In genomic region chr3:38345879-38346583, GRCh38 we compare ENCODE assay signal across 8 cellular contexts. TPM values are rescaled to one million over a fixed set of nuclear protein-coding genes. Genes with fewer than 3 reads are reported as not detected.
DNase-seq lines count a peak whose midpoint lies in the region; ATAC-seq, FAIRE-seq and TF ChIP-seq lines count a peak whose summit lies in the region.

No MANE protein-coding gene starts in this region.

- in situ Hi-C loops in GM13977 (cut with MboI; ENCODE audit: low pct_unique_long_range_greater_than_20kb, low sequenced_read_pairs, unreplicated experiment) = no loop called here

- no peak overlapping the region for H2BK12ac ChIP-seq in trophoblast cell (ENCODE audit: low read length)

- whole genome bisulfite sequencing in endodermal cell (ENCODE audit: insufficient coverage in 1 of 2, insufficient read length in 1 of 2), 2 experiments = 50 to 100% methylated on average over 2 to 9 of the region's 9 CpGs
- no CpG with 5 or more reads among the region's 9 CpGs for WGBS in trophoblast cell (ENCODE audit: extremely low coverage, insufficient coverage, insufficient read length)

- peak overlapping the region; percentile 17 for H4K8ac ChIP-seq in trophoblast cell (ENCODE audit: low read depth, low read length)

- no peak overlapping the region for H3K27ac Mint-ChIP-seq in endodermal cell

- H3K27me3 Mint-ChIP-seq in endodermal cell (ENCODE audit: insufficient read depth) = peaks cover 23% of the 10 kb centered on the region

- H3K36me3 Mint-ChIP-seq in endodermal cell (ENCODE audit: low read depth) = no peaks in the 10 kb centered on the region

- H2BK120ac ChIP-seq in trophoblast cell (ENCODE audit: insufficient read depth, low read length, poor library complexity) = no peak overlapping the region

- H3K9me3 ChIP-seq in KOPT-K1 (ENCODE audit: insufficient read depth, low read length, poor library complexity, severe bottlenecking) (no peaks in the 10 kb centered on the region), endodermal cell (ENCODE audit: control insufficient read depth, low read length) (peaks cover 17% of the 10 kb centered on the region), trophoblast cell (ENCODE audit: insufficient read depth, low read depth, low read length) (no peaks in the 10 kb centered on the region), BE2C (no peaks in the 10 kb centered on the region)

- no peak overlapping the region for H3K23ac ChIP-seq in trophoblast cell (ENCODE audit: low read length)

- H3K27me3 ChIP-seq in endodermal cell (ENCODE audit: control insufficient read depth, insufficient read depth, low read length, poor library complexity, severe bottlenecking) = peaks cover 8% of the 10 kb centered on the region
- H3K27me3 ChIP-seq in trophoblast cell (ENCODE audit: insufficient read depth, low read length) = no peaks in the 10 kb centered on the region
- no peaks in the 10 kb centered on the region for H3K27me3 ChIP-seq in BE2C

- no peak overlapping the region for H2BK5ac ChIP-seq in trophoblast cell (ENCODE audit: low read depth, low read length, poor library complexity)

- no peak overlapping the region for H3K14ac ChIP-seq in trophoblast cell (ENCODE audit: low read length)

- no peak overlapping the region for H3K4ac ChIP-seq in trophoblast cell (ENCODE audit: low read depth, low read length)

- H3K79me2 ChIP-seq in trophoblast cell (ENCODE audit: control insufficient read depth, insufficient read depth, low read length, poor library complexity) = peaks cover 2% of the 10 kb centered on the region

- H3K9ac ChIP-seq in endodermal cell (ENCODE audit: extremely low read depth, low read length, poor library complexity, severe bottlenecking) = no peak overlapping the region
- peak overlapping the region; percentile 61 for H3K9ac ChIP-seq in trophoblast cell (ENCODE audit: low read length)

- H2AK5ac ChIP-seq in trophoblast cell (ENCODE audit: low read length) = no peak overlapping the region

- FAIRE-seq in GM12892 (lab: Jason Lieb, UNC) = no peak

- peak; percentile 34 for ATAC-seq in GM21447 (IDR thresholded peaks at IDR 0.05; ENCODE audit: unreplicated experiment)

- peaks cover 7% of the 10 kb centered on the region for H3K4me1 Mint-ChIP-seq in endodermal cell

- peak overlapping the region; percentile 79 for H3K4me3 ChIP-seq in endodermal cell (ENCODE audit: low read length)
- no peak overlapping the region for H3K4me3 ChIP-seq in trophoblast cell (ENCODE audit: low read depth, low read length)
- no peak overlapping the region; the same call in 1 of the 2 replicates for H3K4me3 ChIP-seq in BE2C (ENCODE audit: low read depth, low read length)

- H3K4me2 ChIP-seq in trophoblast cell (ENCODE audit: low read length) = peak overlapping the region; percentile 76

- DNase-seq in endodermal cell (peak; percentile 55), trophoblast cell (no peak), NCI-H748 (lab: John Stamatoyannopoulos, UW; ENCODE audit: unreplicated experiment) (no peak), GM12892 (ENCODE audit: insufficient read length) (no peak), BE2C (no peak), GM13977 (ENCODE audit: low spot score) (no peak)

- H4K91ac ChIP-seq in trophoblast cell (ENCODE audit: low read depth, low read length) = no peak overlapping the region

- H3K4me1 ChIP-seq in endodermal cell (ENCODE audit: control insufficient read depth, insufficient read depth, low read length) = no peaks in the 10 kb centered on the region
- H3K4me1 ChIP-seq in trophoblast cell (ENCODE audit: control insufficient read depth in 1 of 2, insufficient read depth in 2 of 2, low read length in 2 of 2) = no peaks in the 10 kb centered on the region
- H3K4me1 ChIP-seq in BE2C = no peaks in the 10 kb centered on the region

- peak overlapping the region; percentile 59 for H4K12ac ChIP-seq in trophoblast cell (ENCODE audit: low read depth, low read length)

- H3K9me3 Mint-ChIP-seq in endodermal cell = peaks cover 9% of the 10 kb centered on the region

- H3K18ac ChIP-seq in trophoblast cell (ENCODE audit: low read length) = no peak overlapping the region

- peak overlapping the region; percentile 56 for H3K4me3 Mint-ChIP-seq in endodermal cell

- TF ChIP-seq CTCF in endodermal cell (conservative IDR thresholded peaks at IDR 0.05) (no peak), BE2C (IDR thresholded peaks at IDR 0.05; ENCODE audit: low read depth, low read length) (no peak), GM13977 (IDR thresholded peaks at IDR 0.05; ENCODE audit: extremely low read depth, insufficient read depth, missing control alignments) (no peak)

- no peaks in the 10 kb centered on the region for H3K79me1 ChIP-seq in trophoblast cell (ENCODE audit: low read length)

- peaks cover 22% of the 10 kb centered on the region for H3K36me3 ChIP-seq in KOPT-K1 (ENCODE audit: insufficient read depth, low read length)
- no peaks in the 10 kb centered on the region for H3K36me3 ChIP-seq in endodermal cell (ENCODE audit: control insufficient read depth, insufficient read depth, low read length)
- no peaks in the 10 kb centered on the region for H3K36me3 ChIP-seq in trophoblast cell (ENCODE audit: control insufficient read depth in 1 of 2, insufficient read depth in 2 of 2, low read length in 2 of 2)
- H3K36me3 ChIP-seq in BE2C = no peaks in the 10 kb centered on the region

- no peak overlapping the region for H2AFZ ChIP-seq in trophoblast cell (ENCODE audit: insufficient read depth, low read length, poor library complexity)

- no peak for TF ChIP-seq POLR2A in GM12892 (IDR thresholded peaks at IDR 0.05; ENCODE audit: low read depth, low read length)

- H3K27ac ChIP-seq in KOPT-K1 (ENCODE audit: low read depth, low read length, poor library complexity, severe bottlenecking) = peak overlapping the region; percentile 88
- H3K27ac ChIP-seq in endodermal cell (ENCODE audit: low read depth, low read length) = no peak overlapping the region
- H3K27ac ChIP-seq in trophoblast cell (ENCODE audit: low read depth, low read length) = no peak overlapping the region

RNA-seq across cellular contexts. Expression of gene XYLB, which starts 0.6 kb away (rescaled TPM):
- total RNA-seq in endodermal cell = 1 to 10 TPM; 4.7 to 6.3 TPM
- polyA plus RNA-seq in endodermal cell (2013, experiment 1 of 2) = 3.3 TPM
- polyA plus RNA-seq in endodermal cell (2013, experiment 2 of 2) = 2.3 TPM
- 2.2 and 2.4 TPM in 2 replicates for polyA plus RNA-seq in trophoblast cell (2013)
- 3.8 TPM for polyA plus RNA-seq in GM12892 (2012; ENCODE audit: missing spikeins)
- polyA plus RNA-seq in BE2C (2012; ENCODE audit: insufficient read depth, insufficient read length, low read depth) = 2.4 TPM
